8 cellular contexts compared by ENCODE assay signal in genomic region chr11:62556872-62557631, GRCh38. TPM values are rescaled to one million over a fixed set of nuclear protein-coding genes. Genes with fewer than 3 reads are reported as not detected.
DNase-seq lines count a peak whose midpoint lies in the region; ATAC-seq and TF ChIP-seq lines count a peak whose summit lies in the region.

No MANE protein-coding gene starts in this region.

- DNase-seq in NCI-H82 (lab: John Stamatoyannopoulos, UW) (peak; percentile 18), NCI-H82 treated with DMSO at 0.1 percent for 48 hours (lab: John Stamatoyannopoulos, UW; ENCODE audit: unreplicated experiment) (no peak), activated B cell treated with CpG ODN at 0.5 μM for 24 hours (no peak), hepatocyte (ENCODE audit: low spot score) (no peak), AML-193 (lab: John Stamatoyannopoulos, UW) (no peak), NCI-H2081 (lab: John Stamatoyannopoulos, UW) (no peak)

- no peaks in the 10 kb centered on the region for H3K9me3 ChIP-seq in hepatocyte (ENCODE audit: low read depth)
- H3K9me3 ChIP-seq in subcutaneous abdominal adipose tissue (ENCODE audit: control insufficient read depth in 5 of 5, low read length in 5 of 5): no peaks in the 10 kb centered on the region

- H3K4me1 ChIP-seq in hepatocyte (ENCODE audit: insufficient read depth): peaks cover 55% of the 10 kb centered on the region
- peaks cover 32 to 72% (median 68%) of the 10 kb centered on the region in 5 donors for H3K4me1 ChIP-seq in subcutaneous abdominal adipose tissue (ENCODE audit: control insufficient read depth in 5 of 5, insufficient read depth in 5 of 5, low read length in 5 of 5)

- H3K27me3 ChIP-seq in hepatocyte (no peaks in the 10 kb centered on the region), subcutaneous abdominal adipose tissue (ENCODE audit: control insufficient read depth in 5 of 5, insufficient read depth in 4 of 5, low read length in 5 of 5) (no peaks in the 10 kb centered on the region)

- H3K9ac ChIP-seq in subcutaneous abdominal adipose tissue (ENCODE audit: low read length in 5 of 5): peak overlapping the region in 2 of 5 donors; percentile 47 to 48

- peaks cover 14% of the 10 kb centered on the region for H3K79me2 ChIP-seq in hepatocyte

- H3K4me1 Mint-ChIP-seq in activated B cell treated with CpG ODN at 0.5 μM for 24 hours: peaks cover 79% of the 10 kb centered on the region

- 81% methylated on average over 3 of the region's 3 CpGs for WGBS in hepatocyte (ENCODE audit: low lambda C conversion rate, missing lambda C conversion rate)

- POLR2A ChIA-PET in activated B cell treated with CpG ODN at 0.5 μM for 24 hours (lab: Charles Lee): interaction anchor here (0.5 to 5.5 kb wide), 21 partner anchors 10 to 324 kb away, joined by 3 to 40 read pairs (median 7); partner anchors contain the start of genes AHNAK, C11orf98, CSKMT and EEF1G

- ATAC-seq in HG03280 (IDR thresholded peaks at IDR 0.05; ENCODE audit: unreplicated experiment): peak; percentile 21
- ATAC-seq in activated B cell treated with CpG ODN at 0.5 μM for 24 hours (ENCODE audit: low read depth): no peak

- no peaks in the 10 kb centered on the region for H3K27me3 Mint-ChIP-seq in activated B cell treated with CpG ODN at 0.5 μM for 24 hours

- H3K4me3 Mint-ChIP-seq in activated B cell treated with CpG ODN at 0.5 μM for 24 hours: peak overlapping the region; percentile 81

- intact Hi-C loops in activated B cell treated with CpG ODN at 0.5 μM for 24 hours (cut with micrococcal nuclease): loop anchor here (1.0 to 10.0 kb wide), 4 partner anchors 46 to 1202 kb away; no protein-coding TSS in a partner anchor

- H3K36me3 ChIP-seq in hepatocyte (replicated peaks; ENCODE audit: insufficient read depth, low read depth) (no peaks in the 10 kb centered on the region), subcutaneous abdominal adipose tissue (ENCODE audit: control insufficient read depth in 5 of 5, insufficient read depth in 5 of 5, low read length in 5 of 5) (peaks cover 0 to 25% (median 16%) of the 10 kb centered on the region in 5 donors)

- H3K27ac ChIP-seq in hepatocyte (peak overlapping the region; percentile 99), subcutaneous abdominal adipose tissue (ENCODE audit: low read depth, low read length) (peak overlapping the region; percentile 99)

- peak overlapping the region; percentile 23 for H3K4me2 ChIP-seq in hepatocyte

- H4K20me1 ChIP-seq in hepatocyte (ENCODE audit: insufficient read depth, poor library complexity, severe bottlenecking): no peaks in the 10 kb centered on the region

- peak overlapping the region; percentile 99 for H3K27ac Mint-ChIP-seq in activated B cell treated with CpG ODN at 0.5 μM for 24 hours

- H3K9me2 ChIP-seq in hepatocyte (replicated peaks; ENCODE audit: insufficient read depth): no peaks in the 10 kb centered on the region

- peaks cover 37% of the 10 kb centered on the region for H3K36me3 Mint-ChIP-seq in activated B cell treated with CpG ODN at 0.5 μM for 24 hours (ENCODE audit: low read depth)

- CTCF ChIA-PET in activated B cell treated with CpG ODN at 0.5 μM for 24 hours (lab: Charles Lee): interaction anchor here (0.7 to 11.9 kb wide), 6 partner anchors 10 to 162 kb away, joined by 3 to 192 read pairs (median 6); partner anchors contain the start of gene AHNAK

- no peak overlapping the region for H2AFZ ChIP-seq in hepatocyte

- no peaks in the 10 kb centered on the region for H3K9me3 Mint-ChIP-seq in activated B cell treated with CpG ODN at 0.5 μM for 24 hours

- no peak overlapping the region for H3K4me3 ChIP-seq in hepatocyte
- peak overlapping the region in 4 of 5 donors; percentile 3 to 41 (median 16) for H3K4me3 ChIP-seq in subcutaneous abdominal adipose tissue (ENCODE audit: low read depth in 1 of 5, low read length in 5 of 5)

- no peak for TF ChIP-seq CTCF in activated B cell treated with CpG ODN at 0.5 μM for 24 hours (IDR thresholded peaks at IDR 0.05)
- TF ChIP-seq CTCF in hepatocyte (IDR thresholded peaks at IDR 0.05; ENCODE audit: poor library complexity): no peak

RNA-seq across cellular contexts. Expression of gene AHNAK, which starts 10.4 kb away (rescaled TPM):
- total RNA-seq in activated B cell treated with CpG ODN at 0.5 μM for 24 hours (246 and 248 TPM in 2 replicates), hepatocyte (218 and 237 TPM in 2 replicates)
- polyA plus RNA-seq in hepatocyte: 38.0 and 47.6 TPM in 2 replicates

RNA-seq across cellular contexts. Expression of gene EEF1G, which starts 16.6 kb away (rescaled TPM):
- total RNA-seq in activated B cell treated with CpG ODN at 0.5 μM for 24 hours (2,373 and 2,524 TPM in 2 replicates), hepatocyte (1,612 and 1,634 TPM in 2 replicates)
- 501 and 526 TPM in 2 replicates for polyA plus RNA-seq in hepatocyte

RNA-seq across cellular contexts. Expression of gene TUT1, which starts 34.3 kb away (rescaled TPM):
- total RNA-seq in activated B cell treated with CpG ODN at 0.5 μM for 24 hours: 27.8 and 30.9 TPM in 2 replicates
- total RNA-seq in hepatocyte: 6.7 and 11.7 TPM in 2 replicates
- polyA plus RNA-seq in hepatocyte: 14.2 and 16.5 TPM in 2 replicates

RNA-seq across cellular contexts. Expression of gene MTA2, which starts 44.6 kb away (rescaled TPM):
- total RNA-seq in activated B cell treated with CpG ODN at 0.5 μM for 24 hours (170 and 175 TPM in 2 replicates), hepatocyte (46.8 and 53.1 TPM in 2 replicates)
- 17.1 and 25.6 TPM in 2 replicates for polyA plus RNA-seq in hepatocyte

RNA-seq across cellular contexts. Expression of gene EML3, which starts 55.5 kb away (rescaled TPM):
- total RNA-seq in activated B cell treated with CpG ODN at 0.5 μM for 24 hours: 115 and 128 TPM in 2 replicates
- 18.3 and 21.6 TPM in 2 replicates for total RNA-seq in hepatocyte
- 22.6 and 51.0 TPM in 2 replicates for polyA plus RNA-seq in hepatocyte
